8 cellular contexts compared by ENCODE assay signal in genomic region chr7:158705234-158705890, GRCh38. TPM values are rescaled to one million over a fixed set of nuclear protein-coding genes. Genes with fewer than 3 reads are reported as not detected.
A peak's percentile ranks its signal among the peaks of the same experiment; 100 is the strongest.
DNase-seq lines count a peak whose midpoint lies in the region; ATAC-seq and TF ChIP-seq lines count a peak whose summit lies in the region.

No MANE protein-coding gene starts in this region.

- 8 to 12% methylated on average over 14 to 21 of the region's 22 CpGs for WGBS in upper lobe of left lung, 2 donors

- H3K36me3 Mint-ChIP-seq in brain, result peaks cover 6% of the 10 kb centered on the region

- H3K27me3 ChIP-seq in upper lobe of left lung, result no peaks in the 10 kb centered on the region

- H3K4me3 Mint-ChIP-seq in brain, result peak overlapping the region; percentile 78 to 92 (median 80)

- peaks cover 9 to 22% (median 18%) of the 10 kb centered on the region in 4 donors for H3K4me1 ChIP-seq in upper lobe of left lung

- TF ChIP-seq EP300 in upper lobe of left lung (IDR thresholded peaks at IDR 0.05), result no peak

- H3K27me3 Mint-ChIP-seq in brain, result no peaks in the 10 kb centered on the region

- no peak for ATAC-seq in upper lobe of left lung (ENCODE audit: low FRiP score in 2 of 2)
- no peak for ATAC-seq in GM21526 (IDR thresholded peaks at IDR 0.05; ENCODE audit: low FRiP score, unreplicated experiment)
- no peak for ATAC-seq in GM18511 (IDR thresholded peaks at IDR 0.05; ENCODE audit: unreplicated experiment)

- peaks cover 38% of the 10 kb centered on the region for H3K4me1 Mint-ChIP-seq in brain

- no peaks in the 10 kb centered on the region for H3K36me3 ChIP-seq in upper lobe of left lung

- DNase-seq in NCI-H526 (lab: John Stamatoyannopoulos, UW) (peak; percentile 28 to 69), NCI-H526 treated with DMSO at 0.1 percent for 48 hours (lab: John Stamatoyannopoulos, UW) (no peak), NAMALWA (ENCODE audit: low spot score) (peak; percentile 42), medulla oblongata (ENCODE audit: extremely low spot score) (peak; percentile 13), upper lobe of left lung (no peak)

- H3K27ac ChIP-seq in upper lobe of left lung, result peak overlapping the region; percentile 89 to 97 (median 92)

- H3K9me3 ChIP-seq in upper lobe of left lung, result peaks cover 0 to 3% (median 0%) of the 10 kb centered on the region in 4 donors

- peak overlapping the region; percentile 53 to 83 (median 78) for H3K27ac Mint-ChIP-seq in brain

- TF ChIP-seq POLR2A in upper lobe of left lung (IDR thresholded peaks at IDR 0.05), result peak in 1 of 4 donors; percentile 3

- TF ChIP-seq CTCF in brain (conservative IDR thresholded peaks at IDR 0.05) (no peak), upper lobe of left lung (IDR thresholded peaks at IDR 0.05) (no peak)

- peaks cover 0 to 9% (median 6%) of the 10 kb centered on the region in 5 experiments for H3K9me3 Mint-ChIP-seq in brain

- H3K4me3 ChIP-seq in upper lobe of left lung, result peak overlapping the region; percentile 51 to 96 (median 62)

RNA-seq across cellular contexts. Expression of gene NCAPG2, which starts 0.8 kb away (rescaled TPM):
- 34.1 TPM for polyA plus RNA-seq in brain (ENCODE audit: insufficient read depth, low read depth, low replicate concordance)
- total RNA-seq in upper lobe of left lung, result 10 to 100 TPM in 1 of 6 donors, 1 to 10 TPM in 5; 4.6 to 11.0 (median 7.8) TPM

Comparison
In these comparisons a context has a peak if more than half of its experiments do, and no peak if none do; other contexts are left out.
1. DNase-seq: peak in NCI-H526 (2 of 2), NAMALWA (single experiment) and medulla oblongata (single experiment); none in NCI-H526 treated with DMSO at 0.1 percent for 48 hours (single experiment) and upper lobe of left lung (0 of 2).